ENCODE assay signal across 25 cellular contexts in genomic region chr7:66185680-66186187, GRCh38.
"Had no signal": no experiment of that assay in that cellular context is flagged by ENCODE, and none has a peak within 500 bp of the region (broad histone marks: within the 10 kb centered on the region; RNA-seq: fewer than 3 reads in every experiment).

No MANE protein-coding gene starts in this region.

- ATAC-seq: effector memory CD8-positive, alpha-beta T cell; esophagus mucosa; gastrocnemius medialis; heart right ventricle; left cardiac atrium; left lung; left ventricle myocardium superior; lower lobe of right lung; naive thymus-derived CD4-positive, alpha-beta T cell had no signal

- H3K27ac ChIP-seq: colonic mucosa, epithelial cell of prostate, esophagus squamous epithelium, gastrocnemius medialis, heart right ventricle, left lung, lower lobe of right lung had no signal

- FAIRE-seq: endometrium, islet of Langerhans, keratinocyte had no signal

- H3K9me3 ChIP-seq: colonic mucosa, esophagus squamous epithelium, gastrocnemius medialis, lower lobe of right lung had no signal

- H3K36me3 ChIP-seq: colonic mucosa, esophagus squamous epithelium, gastrocnemius medialis, heart right ventricle, left lung, lower lobe of right lung had no signal

- H3K4me1 ChIP-seq: colonic mucosa, gastrocnemius medialis, heart right ventricle, lower lobe of right lung had no signal

- DNase-seq: colonic mucosa; cortex of kidney; effector CD8-positive, alpha-beta T cell; effector memory CD8-positive, alpha-beta T cell; endodermal cell; erythroblast; esophagus squamous epithelium; foreskin fibroblast; foreskin melanocyte; gastrocnemius medialis; glutamatergic neuron; head of caudate nucleus; heart right ventricle; hippocampal formation; left cardiac atrium; left lung; left ventricle myocardium superior; lower lobe of right lung; mesenchymal stem cell; naive thymus-derived CD4-positive, alpha-beta T cell had no signal

- H3K4me3 ChIP-seq: colonic mucosa, esophagus squamous epithelium, gastrocnemius medialis, heart right ventricle, left lung, lower lobe of right lung had no signal

- H3K27me3 ChIP-seq: colonic mucosa, esophagus squamous epithelium, gastrocnemius medialis, heart right ventricle, left lung had no signal
